22 cellular contexts compared by ENCODE assay signal in the genomic region with DNA sequence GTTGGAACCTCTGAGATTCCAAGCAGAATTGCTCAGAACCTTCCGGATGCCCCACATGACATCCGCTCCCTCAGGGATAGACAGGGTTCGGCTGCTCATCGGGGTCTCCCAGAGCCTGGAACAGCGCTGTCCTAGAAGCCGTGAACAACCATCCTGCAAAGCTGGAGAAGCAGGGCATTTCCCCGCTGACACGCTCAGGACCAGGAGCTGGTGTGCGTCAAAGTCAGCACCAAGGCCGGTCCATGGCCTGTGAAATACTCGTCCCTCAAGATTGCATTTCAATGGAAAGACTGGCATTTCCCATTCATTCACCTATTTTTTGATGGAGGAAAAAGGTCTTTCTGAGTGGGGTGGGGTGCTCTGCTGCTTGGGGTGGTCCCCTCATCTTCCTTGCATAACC. TPM values are rescaled to one million over a fixed set of nuclear protein-coding genes. Genes with fewer than 3 reads are reported as not detected.
A peak's percentile ranks its signal among the peaks of the same experiment; 100 is the strongest.
DNase-seq lines count a peak whose midpoint lies in the region; ATAC-seq and TF ChIP-seq lines count a peak whose summit lies in the region.
"Had no signal": no experiment of that assay in that cellular context is flagged by ENCODE, and none has a peak within 500 bp of the region (broad histone marks: within the 10 kb centered on the region; RNA-seq: fewer than 3 reads in every experiment).

No MANE protein-coding gene starts in this region.

- ATAC-seq in right lobe of liver (no peak), psoas muscle (no peak)
- ATAC-seq: GM23338, Right ventricle myocardium inferior had no signal

- H3K4me1 ChIP-seq in right atrium auricular region (peaks cover 0 to 52% of the 10 kb centered on the region in 2 donors), left ventricle myocardium inferior (peaks cover 59% of the 10 kb centered on the region), right lobe of liver (peaks cover 0 to 36% (median 22%) of the 10 kb centered on the region in 4 donors), psoas muscle (peaks cover 57% of the 10 kb centered on the region), transverse colon (peaks cover 14 to 35% (median 26%) of the 10 kb centered on the region in 4 donors), ascending aorta (peaks cover 27 to 56% of the 10 kb centered on the region in 2 donors)
- H3K4me1 ChIP-seq: SJSA1 had no signal

- no peak for DNase-seq in right atrium auricular region (ENCODE audit: low spot score)
- DNase-seq in left ventricle myocardium inferior, result no peak
- peak in 1 of 3 donors; percentile 49 for DNase-seq in right lobe of liver
- no peak for DNase-seq in psoas muscle
- no peak for DNase-seq in transverse colon
- no peak for DNase-seq in kidney glomerular epithelial cell (lab: John Stamatoyannopoulos, UW)
- DNase-seq in NCI-H2081 treated with DMSO at 0.1 percent for 48 hours (lab: John Stamatoyannopoulos, UW), result no peak
- DNase-seq in ascending aorta (ENCODE audit: low spot score in 2 of 2), result no peak
- DNase-seq: 8988T; Calu3; CD8-positive, alpha-beta memory T cell; DMS153; HCEC 1CT; NCI-H1105; NCI-H146; NCI-H2029; NCI-H2171; NCI-H524 treated with DMSO at 0.1 percent for 48 hours had no signal

- H3K36me3 ChIP-seq in right atrium auricular region (no peaks in the 10 kb centered on the region), left ventricle myocardium inferior (no peaks in the 10 kb centered on the region), right lobe of liver (no peaks in the 10 kb centered on the region), psoas muscle (ENCODE audit: insufficient read depth in 1 of 2, low read depth in 1 of 2) (no peaks in the 10 kb centered on the region), transverse colon (no peaks in the 10 kb centered on the region), ascending aorta (no peaks in the 10 kb centered on the region)
- H3K36me3 ChIP-seq: SJSA1 had no signal

- TF ChIP-seq CTCF in right atrium auricular region (IDR thresholded peaks at IDR 0.05), result no peak
- no peak for TF ChIP-seq CTCF in left ventricle myocardium inferior (IDR thresholded peaks at IDR 0.05; ENCODE audit: borderline replicate concordance)
- no peak for TF ChIP-seq CTCF in right lobe of liver (IDR thresholded peaks at IDR 0.05)
- no peak for TF ChIP-seq CTCF in psoas muscle (IDR thresholded peaks at IDR 0.05)
- no peak for TF ChIP-seq CTCF in transverse colon (IDR thresholded peaks at IDR 0.05)
- no peak for TF ChIP-seq CTCF in ascending aorta (IDR thresholded peaks at IDR 0.05)

- H3K4me3 ChIP-seq in right atrium auricular region (no peak overlapping the region), left ventricle myocardium inferior (no peak overlapping the region), right lobe of liver (no peak overlapping the region), psoas muscle (no peak overlapping the region), transverse colon (no peak overlapping the region), ascending aorta (no peak overlapping the region)
- H3K4me3 ChIP-seq: GM23338, SJSA1 had no signal

- no peaks in the 10 kb centered on the region for H3K27me3 ChIP-seq in right atrium auricular region
- H3K27me3 ChIP-seq in left ventricle myocardium inferior (ENCODE audit: low read depth), result no peaks in the 10 kb centered on the region
- H3K27me3 ChIP-seq in right lobe of liver, result no peaks in the 10 kb centered on the region
- no peaks in the 10 kb centered on the region for H3K27me3 ChIP-seq in psoas muscle (ENCODE audit: insufficient read depth in 3 of 3, low read length in 2 of 3)
- H3K27me3 ChIP-seq in transverse colon, result no peaks in the 10 kb centered on the region
- H3K27me3 ChIP-seq in ascending aorta, result no peaks in the 10 kb centered on the region
- H3K27me3 ChIP-seq: SJSA1 had no signal

- H3K9me3 ChIP-seq in right atrium auricular region, result peaks cover 0 to 9% of the 10 kb centered on the region in 2 donors
- H3K9me3 ChIP-seq in left ventricle myocardium inferior (replicated peaks), result peaks cover 5% of the 10 kb centered on the region
- H3K9me3 ChIP-seq in right lobe of liver, result no peaks in the 10 kb centered on the region
- no peaks in the 10 kb centered on the region for H3K9me3 ChIP-seq in psoas muscle
- H3K9me3 ChIP-seq in transverse colon, result no peaks in the 10 kb centered on the region
- peaks cover 0 to 6% of the 10 kb centered on the region in 2 donors for H3K9me3 ChIP-seq in ascending aorta
- H3K9me3 ChIP-seq: SJSA1 had no signal

- peak overlapping the region; percentile 91 to 92 for H3K27ac ChIP-seq in right atrium auricular region
- no peak overlapping the region for H3K27ac ChIP-seq in left ventricle myocardium inferior (replicated peaks)
- peak overlapping the region; percentile 75 to 97 (median 95) for H3K27ac ChIP-seq in right lobe of liver
- peak overlapping the region; percentile 98 for H3K27ac ChIP-seq in psoas muscle
- peak overlapping the region; percentile 78 to 86 (median 85) for H3K27ac ChIP-seq in transverse colon
- H3K27ac ChIP-seq in ascending aorta, result peak overlapping the region in 1 of 2 donors; percentile 93
- H3K27ac ChIP-seq: C4-2B, SJSA1 had no signal

- intact Hi-C loops in left ventricle myocardium inferior (cut with micrococcal nuclease) (no loop called here), right lobe of liver (cut with DNase I) (no loop called here), psoas muscle (cut with DNase I) (no loop called here), transverse colon (cut with DNase I; ENCODE audit: low total_unique reads) (loop anchor here (5.0 kb wide), 1 partner anchor 46 kb away; no protein-coding TSS in a partner anchor), ascending aorta (cut with DNase I) (loop anchor here (10.0 kb wide), 2 partner anchors 271 to 301 kb away; a partner anchor contains a TSS)

- TF ChIP-seq EP300 in transverse colon (IDR thresholded peaks at IDR 0.05; ENCODE audit: low read depth), result no peak

- no peak for TF ChIP-seq POLR2A in right lobe of liver (IDR thresholded peaks at IDR 0.05)
- no peak for TF ChIP-seq POLR2A in transverse colon (IDR thresholded peaks at IDR 0.05)

- in situ Hi-C loops in transverse colon (cut with MboI; ENCODE audit: low pct_ligation_motif_present in 1 of 4, low pct_unique_long_range_greater_than_20kb in 1 of 4, low sequenced_read_pairs in 3 of 4), result no loop called here

- WGBS in right lobe of liver (ENCODE audit: insufficient coverage, low coverage, low lambda C conversion rate, missing lambda C conversion rate), result 90% methylated on average over 2 of the region's 11 CpGs
- WGBS in psoas muscle, 3 donors, result 89 to 91% (median 90%) methylated on average over 11 of the region's 11 CpGs
- WGBS in transverse colon (ENCODE audit: low coverage in 1 of 2), 2 donors, result 65% methylated on average over 11 of the region's 11 CpGs; no CpG with 5 or more reads in 1 of the 2 donors

RNA-seq across cellular contexts. Expression of a gene that starts 52.2 kb away (rescaled TPM):
- total RNA-seq in right atrium auricular region, result 100 to 1,000 TPM; 127 to 151 TPM
- total RNA-seq in left ventricle myocardium inferior, result 75.5 TPM
- total RNA-seq in right lobe of liver, result 10 to 100 TPM in 3 of 6 experiments, 1 to 10 TPM in 3; 3.9 to 16.9 (median 9.6) TPM
- 100 to 1,000 TPM in 2 of 4 donors, 10 to 100 TPM in 2; 73.2 to 202 (median 93.0) TPM for total RNA-seq in psoas muscle
- 100 to 1,000 TPM; 135 to 308 (median 144) TPM for polyA plus RNA-seq in psoas muscle
- total RNA-seq in transverse colon, result 10 to 100 TPM; 26.5 to 37.4 (median 30.4) TPM
- 24.6 TPM for total RNA-seq in ascending aorta

Comparison
In these comparisons a context has a peak if more than half of its experiments do, and no peak if none do; other contexts are left out.
1. intact Hi-C loops: an anchor here in transverse colon (5.0 kb wide) and ascending aorta (10.0 kb wide); none called in left ventricle myocardium inferior, right lobe of liver and psoas muscle.